In the genomic region with DNA sequence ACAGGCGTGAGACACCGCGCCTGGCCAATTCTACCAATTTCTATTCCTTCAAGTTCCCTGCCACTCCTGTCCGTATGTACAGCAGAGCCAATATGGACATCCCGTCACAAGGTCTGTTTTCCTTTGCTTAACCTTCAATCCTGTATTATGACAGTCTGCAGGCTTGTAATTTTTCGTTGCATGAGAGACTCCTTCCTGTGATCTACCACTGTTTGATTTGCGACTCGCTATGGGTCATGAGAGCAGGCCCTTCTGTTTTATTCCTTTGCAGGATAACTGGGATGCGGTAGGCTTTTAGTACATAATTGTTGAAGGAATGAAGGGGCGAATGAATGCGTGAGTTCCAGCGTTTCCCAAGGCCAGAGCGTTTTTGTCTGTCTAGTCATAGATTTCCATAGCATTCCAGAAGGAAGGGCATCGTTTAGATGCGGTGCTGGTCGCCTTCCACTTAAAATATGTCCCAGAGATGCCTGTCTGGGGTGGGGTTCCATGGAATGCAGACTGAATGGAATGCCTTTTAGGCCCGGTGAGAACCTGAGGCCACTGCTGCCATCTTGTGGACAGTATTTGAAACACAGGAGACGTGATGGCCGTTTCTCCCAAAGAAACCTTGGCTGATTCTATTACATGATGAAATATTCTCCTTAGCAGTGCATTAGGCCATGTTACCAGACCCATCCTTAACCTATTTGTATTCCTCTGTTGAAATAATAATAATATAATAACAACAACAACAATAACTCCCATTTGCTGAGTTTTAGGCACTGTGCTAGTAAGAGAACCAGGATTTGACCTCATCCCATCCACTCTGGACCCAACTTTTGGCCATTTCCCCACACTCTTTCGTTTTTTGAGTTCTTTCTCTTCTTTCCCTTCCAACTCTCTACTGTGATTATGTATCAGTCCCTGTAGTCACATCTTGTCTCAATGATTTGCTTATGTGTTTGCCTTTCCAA, we compare ENCODE assay signal across 8 cellular contexts.
DNase-seq lines count a peak whose midpoint lies in the region; ATAC-seq, FAIRE-seq and TF ChIP-seq lines count a peak whose summit lies in the region.

No MANE protein-coding gene starts in this region.

- no peaks in the 10 kb centered on the region for H3K9me3 Mint-ChIP-seq in CD8-positive, alpha-beta memory T cell

- peaks cover 0 to 2% of the 10 kb centered on the region in 2 donors for H3K27me3 Mint-ChIP-seq in CD8-positive, alpha-beta memory T cell

- no peaks in the 10 kb centered on the region for H3K36me3 ChIP-seq in CD8-positive, alpha-beta memory T cell (ENCODE audit: insufficient read depth, low read length)
- H3K36me3 ChIP-seq in PC-9 (ENCODE audit: low read depth): no peaks in the 10 kb centered on the region
- no peaks in the 10 kb centered on the region for H3K36me3 ChIP-seq in gastroesophageal sphincter
- no peaks in the 10 kb centered on the region for H3K36me3 ChIP-seq in pancreas
- H3K36me3 ChIP-seq in uterus: no peaks in the 10 kb centered on the region

- DNase-seq in CD8-positive, alpha-beta memory T cell: peak in 4 of 5 donors; percentile 15 to 50 (median 26)
- DNase-seq in HEK293T (ENCODE audit: extremely low spot score): peak; percentile 87
- peak; percentile 77 to 84 for DNase-seq in PC-9
- peak; percentile 15 for DNase-seq in activated effector memory CD4-positive, alpha-beta T cell treated with Interleukin-2 at 50 U/mL for 16 hours
- DNase-seq in pancreas: peak; percentile 47 to 74 (median 57)
- DNase-seq in uterus: peak; percentile 29 to 45
- no peak for DNase-seq in NCI-H1048 (lab: John Stamatoyannopoulos, UW)

- TF ChIP-seq EP300 in gastroesophageal sphincter (IDR thresholded peaks at IDR 0.05): no peak

- no peak overlapping the region for H3K27ac ChIP-seq in CD8-positive, alpha-beta memory T cell (ENCODE audit: low read depth, low read length)
- H3K27ac ChIP-seq in PC-9 (peak overlapping the region; percentile 66), gastroesophageal sphincter (no peak overlapping the region), pancreas (no peak overlapping the region), uterus (no peak overlapping the region)

- POLR2A ChIA-PET in CD8-positive, alpha-beta memory T cell (lab: Charles Lee): no interaction called here
- POLR2A ChIA-PET in HEK293T (lab: Yijun Ruan, JAX): no interaction called here
- POLR2A ChIA-PET in PC-9 (lab: Charles Lee; ENCODE audit: unreplicated experiment): no interaction called here

- no peaks in the 10 kb centered on the region for H3K79me2 ChIP-seq in PC-9 (ENCODE audit: low read depth)

- 0 out of 2 replicates have a peak, but pooled peaks cover 4% of the 10 kb centered on the region for H3F3A ChIP-seq in PC-9 (ENCODE audit: insufficient read depth, low read depth)

- H3K4me3 Mint-ChIP-seq in CD8-positive, alpha-beta memory T cell: no peak overlapping the region

- no TSS peak for BruUV-seq in PC-9 (replicated peaks; lab: Mats Ljungman, UMichigan)

- H4K20me1 ChIP-seq in PC-9 (ENCODE audit: insufficient read depth): no peaks in the 10 kb centered on the region

- no peak for TF ChIP-seq POLR2A in gastroesophageal sphincter (IDR thresholded peaks at IDR 0.05)
- TF ChIP-seq POLR2A in uterus (IDR thresholded peaks at IDR 0.05): no peak

- no peaks in the 10 kb centered on the region for H3K27me3 ChIP-seq in CD8-positive, alpha-beta memory T cell (ENCODE audit: insufficient read depth, low read length, poor library complexity, severe bottlenecking)
- H3K27me3 ChIP-seq in PC-9 (ENCODE audit: insufficient read depth, low read depth) (no peaks in the 10 kb centered on the region), gastroesophageal sphincter (no peaks in the 10 kb centered on the region), pancreas (no peaks in the 10 kb centered on the region), uterus (no peaks in the 10 kb centered on the region)

- CTCF ChIA-PET in CD8-positive, alpha-beta memory T cell (lab: Charles Lee): interaction anchor here (1.1 kb wide), 1 partner anchor 210 kb away, joined by 3 read pairs; no protein-coding TSS in a partner anchor
- CTCF ChIA-PET in HEK293T (lab: Yijun Ruan, JAX) (no interaction called here), PC-9 (lab: Charles Lee) (interaction anchor here (0.6 kb wide), 1 partner anchor 1539 kb away, joined by 3 read pairs; no protein-coding TSS in a partner anchor)

- H3K27ac Mint-ChIP-seq in CD8-positive, alpha-beta memory T cell: no peak overlapping the region

- ATAC-seq in gastroesophageal sphincter (peak; percentile 81), pancreas (peak; percentile 73 to 98 (median 91))

- intact Hi-C loops in PC-9 (cut with micrococcal nuclease; ENCODE audit: unreplicated experiment): loop anchor here (1.0 to 5.0 kb wide), 5 partner anchors 46 to 397 kb away; no protein-coding TSS in a partner anchor
- intact Hi-C loops in pancreas (cut with DNase I): no loop called here
- intact Hi-C loops in uterus (cut with DNase I; ENCODE audit: low total_unique reads): no loop called here

- no peaks in the 10 kb centered on the region for H3K9me3 ChIP-seq in CD8-positive, alpha-beta memory T cell (ENCODE audit: low read length)
- no peaks in the 10 kb centered on the region for H3K9me3 ChIP-seq in PC-9 (ENCODE audit: insufficient read depth, low read depth)
- H3K9me3 ChIP-seq in gastroesophageal sphincter: no peaks in the 10 kb centered on the region
- no peaks in the 10 kb centered on the region for H3K9me3 ChIP-seq in pancreas
- H3K9me3 ChIP-seq in uterus: no peaks in the 10 kb centered on the region

- no peak overlapping the region for H2AFZ ChIP-seq in PC-9

- no peak overlapping the region for H3K4me3 ChIP-seq in CD8-positive, alpha-beta memory T cell (ENCODE audit: low read length)
- no peak overlapping the region for H3K4me3 ChIP-seq in PC-9
- no peak overlapping the region for H3K4me3 ChIP-seq in gastroesophageal sphincter
- H3K4me3 ChIP-seq in pancreas: no peak overlapping the region
- H3K4me3 ChIP-seq in uterus: no peak overlapping the region

- H3K4me1 ChIP-seq in CD8-positive, alpha-beta memory T cell (ENCODE audit: insufficient read depth, low read length): peaks cover 3% of the 10 kb centered on the region
- H3K4me1 ChIP-seq in PC-9 (replicated peaks; ENCODE audit: insufficient read depth) (peaks cover 5% of the 10 kb centered on the region), gastroesophageal sphincter (no peaks in the 10 kb centered on the region), pancreas (no peaks in the 10 kb centered on the region), uterus (no peaks in the 10 kb centered on the region)

- 55 to 59% methylated on average over 11 to 19 of the region's 20 CpGs for WGBS in gastroesophageal sphincter (ENCODE audit: low coverage in 1 of 2), 2 donors
- 45 to 49% methylated on average over 20 of the region's 20 CpGs for WGBS in pancreas, 2 donors

- peak overlapping the region; percentile 17 for H3K4me2 ChIP-seq in PC-9

- H3K36me3 Mint-ChIP-seq in CD8-positive, alpha-beta memory T cell: no peaks in the 10 kb centered on the region

- peak; percentile 76 for TF ChIP-seq CTCF in PC-9 (conservative IDR thresholded peaks at IDR 0.05)
- peak; percentile 67 to 81 (median 76) for TF ChIP-seq CTCF in gastroesophageal sphincter (IDR thresholded peaks at IDR 0.05)
- TF ChIP-seq CTCF in pancreas (IDR thresholded peaks at IDR 0.05): peak; percentile 50 to 82 (median 65)
- peak; percentile 44 to 62 (median 48) for TF ChIP-seq CTCF in uterus (IDR thresholded peaks at IDR 0.05)

- FAIRE-seq in pancreas (lab: Jason Lieb, UNC): no peak

- no peaks in the 10 kb centered on the region for H3K4me1 Mint-ChIP-seq in CD8-positive, alpha-beta memory T cell

- no peaks in the 10 kb centered on the region for H3K9me2 ChIP-seq in PC-9 (ENCODE audit: insufficient read depth)

TF ChIP-seq in HEK293T, 16 proteins besides CTCF, POLR2A, EP300 and RAD21:
- TF ChIP-seq ZNF384 (IDR thresholded peaks at IDR 0.05) (no peak), SUZ12 (IDR thresholded peaks at IDR 0.05) (no peak), NFRKB (IDR thresholded peaks at IDR 0.05) (no peak), L3MBTL2 (conservative IDR thresholded peaks at IDR 0.05) (no peak), ELF4 (IDR thresholded peaks at IDR 0.05) (no peak), PKNOX1 (IDR thresholded peaks at IDR 0.05) (no peak), HDGF (IDR thresholded peaks at IDR 0.05; ENCODE audit: borderline replicate concordance) (no peak), TARDBP (IDR thresholded peaks at IDR 0.05) (no peak), FOXA1 (IDR thresholded peaks at IDR 0.05) (no peak), FOXK2 (IDR thresholded peaks at IDR 0.05) (no peak)
